ENCODE assay signal across 8 cellular contexts in genomic region chr12:120725151-120725658, GRCh38. TPM values are rescaled to one million over a fixed set of nuclear protein-coding genes. Genes with fewer than 3 reads are reported as not detected.
DNase-seq lines count a peak whose midpoint lies in the region; TF ChIP-seq lines count a peak whose summit lies in the region.

No MANE protein-coding gene starts in this region.

- no peak overlapping the region for H3K9ac ChIP-seq in fibroblast of lung (ENCODE audit: insufficient read depth, low read length)
- H3K9ac ChIP-seq in skeletal muscle tissue (ENCODE audit: low read depth in 1 of 3, low read length in 3 of 3), result peak overlapping the region; percentile 48 to 90 (median 75)

- POLR2A ChIA-PET in PC-9 (lab: Charles Lee; ENCODE audit: unreplicated experiment), result interaction anchor here (0.6 kb wide), 1 partner anchor 434 kb away, joined by 5 read pairs; no protein-coding TSS in a partner anchor

- no peaks in the 10 kb centered on the region for H4K20me1 ChIP-seq in PC-9 (ENCODE audit: insufficient read depth)
- H4K20me1 ChIP-seq in fibroblast of lung (ENCODE audit: control insufficient read depth, extremely low read depth, insufficient read depth, low read length), result no peaks in the 10 kb centered on the region

- H3K27me3 ChIP-seq in PC-9 (ENCODE audit: insufficient read depth, low read depth), result no peaks in the 10 kb centered on the region
- H3K27me3 ChIP-seq in fibroblast of lung (ENCODE audit: control insufficient read depth, insufficient read depth, low read length), result no peaks in the 10 kb centered on the region
- H3K27me3 ChIP-seq in skeletal muscle tissue (ENCODE audit: control insufficient read depth in 3 of 3, insufficient read depth in 3 of 3, low read length in 3 of 3), result no peaks in the 10 kb centered on the region

- BruUV-seq in PC-9 (replicated peaks; lab: Mats Ljungman, UMichigan), result no TSS peak

- TF ChIP-seq CTCF in PC-9 (conservative IDR thresholded peaks at IDR 0.05) (no peak), fibroblast of lung (conservative IDR thresholded peaks at IDR 0.05 in 1 of 2, IDR thresholded peaks at IDR 0.05 in 1 of 2; ENCODE audit: low read depth in 1 of 2, low read length in 2 of 2) (no peak)

- H3K9me2 ChIP-seq in PC-9 (ENCODE audit: insufficient read depth), result no peaks in the 10 kb centered on the region

- H3K9me3 ChIP-seq in PC-9 (ENCODE audit: insufficient read depth, low read depth) (no peaks in the 10 kb centered on the region), fibroblast of lung (ENCODE audit: control insufficient read depth, insufficient read depth, low read depth, low read length) (no peaks in the 10 kb centered on the region), skeletal muscle tissue (ENCODE audit: control insufficient read depth in 3 of 3, low read length in 3 of 3) (no peaks in the 10 kb centered on the region)

- DNase-seq in DMS79 treated with DMSO at 0.1 percent for 48 hours (lab: John Stamatoyannopoulos, UW) (peak; percentile 45), DMS79 (lab: John Stamatoyannopoulos, UW) (no peak), PC-9 (no peak), fibroblast of lung (ENCODE audit: low read depth in 2 of 2) (no peak), NCI-H2196 (lab: John Stamatoyannopoulos, UW; ENCODE audit: unreplicated experiment) (no peak), UCSD-AML1 (lab: John Stamatoyannopoulos, UW; ENCODE audit: unreplicated experiment) (no peak), AG08395 (ENCODE audit: low spot score) (no peak)

- H3K36me3 ChIP-seq in PC-9 (ENCODE audit: low read depth), result no peaks in the 10 kb centered on the region; the same call in 1 of the 2 replicates
- peaks cover 11% of the 10 kb centered on the region for H3K36me3 ChIP-seq in fibroblast of lung (ENCODE audit: control insufficient read depth, insufficient read depth, low read length)
- peaks cover 30 to 46% (median 43%) of the 10 kb centered on the region in 3 donors for H3K36me3 ChIP-seq in skeletal muscle tissue (ENCODE audit: control insufficient read depth in 3 of 3, insufficient read depth in 3 of 3, low read length in 3 of 3)

- H3K79me2 ChIP-seq in PC-9 (ENCODE audit: low read depth) (no peaks in the 10 kb centered on the region), fibroblast of lung (ENCODE audit: control insufficient read depth, insufficient read depth, low read length) (no peaks in the 10 kb centered on the region)

- intact Hi-C loops in PC-9 (cut with micrococcal nuclease; ENCODE audit: unreplicated experiment), result no loop called here

- peak overlapping the region; percentile 80 for H3K4me2 ChIP-seq in PC-9
- peak overlapping the region; percentile 61 for H3K4me2 ChIP-seq in fibroblast of lung (ENCODE audit: extremely low read depth, insufficient read depth, low read length)

- CTCF ChIA-PET in PC-9 (lab: Charles Lee), result no interaction called here

- H3F3A ChIP-seq in PC-9 (ENCODE audit: insufficient read depth, low read depth), result peaks cover 11% of the 10 kb centered on the region; the same call in 1 of the 2 replicates

- H3K27ac ChIP-seq in PC-9, result no peak overlapping the region
- H3K27ac ChIP-seq in fibroblast of lung (ENCODE audit: insufficient read depth, low read length), result peak overlapping the region; percentile 22
- peak overlapping the region; percentile 76 for H3K27ac ChIP-seq in skeletal muscle tissue (ENCODE audit: low read depth, low read length)

- no peaks in the 10 kb centered on the region; the same call in 1 of the 2 replicates for H3K4me1 ChIP-seq in PC-9 (replicated peaks; ENCODE audit: insufficient read depth)
- H3K4me1 ChIP-seq in fibroblast of lung (ENCODE audit: control insufficient read depth, extremely low read depth, insufficient read depth, low read length), result peaks cover 3% of the 10 kb centered on the region
- H3K4me1 ChIP-seq in skeletal muscle tissue (ENCODE audit: control insufficient read depth in 3 of 3, insufficient read depth in 3 of 3, low read length in 3 of 3), result peaks cover 26 to 32% (median 31%) of the 10 kb centered on the region in 3 donors

- H2AFZ ChIP-seq in PC-9, result peak overlapping the region; percentile 82
- H2AFZ ChIP-seq in fibroblast of lung (ENCODE audit: low read length), result peak overlapping the region; percentile 51

- peak overlapping the region; percentile 65; the same call in 1 of the 2 replicates for H3K4me3 ChIP-seq in PC-9
- peak overlapping the region; percentile 49 to 77 (median 57) for H3K4me3 ChIP-seq in fibroblast of lung (replicated peaks in 1 of 4; ENCODE audit: control extremely low read depth in 1 of 4, insufficient read depth in 1 of 4, low read depth in 3 of 4, low read length in 4 of 4)
- H3K4me3 ChIP-seq in skeletal muscle tissue (ENCODE audit: low read length in 3 of 3), result peak overlapping the region; percentile 72 to 86 (median 74)

RNA-seq across cellular contexts. Expression of gene ACADS, which starts 0.4 kb away (rescaled TPM):
- total RNA-seq in PC-9 (2021) (8.2 and 14.2 TPM in 2 replicates), fibroblast of lung (14.1 and 15.9 TPM in 2 replicates), skeletal muscle tissue (14.1 TPM)
- 4.2 and 4.5 TPM in 2 replicates for polyA plus RNA-seq in fibroblast of lung
- 7.0 and 7.9 TPM in 2 replicates for polyA plus RNA-seq in fibroblast of lung (2012)
- polyA minus RNA-seq in fibroblast of lung (ENCODE audit: low replicate concordance), result 2.9 and 4.8 TPM in 2 replicates

RNA-seq across cellular contexts. Expression of gene UNC119B, which starts 14.9 kb away (rescaled TPM):
- total RNA-seq in PC-9 (2021), result 25.9 and 30.2 TPM in 2 replicates
- 22.9 and 29.1 TPM in 2 replicates for total RNA-seq in fibroblast of lung
- 29.1 and 31.2 TPM in 2 replicates for polyA plus RNA-seq in fibroblast of lung
- 19.5 and 21.1 TPM in 2 replicates for polyA plus RNA-seq in fibroblast of lung (2012)
- polyA minus RNA-seq in fibroblast of lung (ENCODE audit: low replicate concordance), result 14.9 and 26.1 TPM in 2 replicates
- total RNA-seq in skeletal muscle tissue, result 7.3 TPM

RNA-seq across cellular contexts. Expression of gene MLEC, which starts 38.3 kb away (rescaled TPM):
- total RNA-seq in PC-9 (2021) (110 and 131 TPM in 2 replicates), fibroblast of lung (90.1 and 120 TPM in 2 replicates), skeletal muscle tissue (50.6 TPM)
- 56.4 and 66.1 TPM in 2 replicates for polyA plus RNA-seq in fibroblast of lung
- polyA plus RNA-seq in fibroblast of lung (2012), result 78.1 and 80.1 TPM in 2 replicates
- polyA minus RNA-seq in fibroblast of lung (ENCODE audit: low replicate concordance), result 86.3 and 126 TPM in 2 replicates
